In genomic region chr15:43795197-43795596, GRCh38 we compare ENCODE assay signal across 13 cellular contexts. TPM values are rescaled to one million over a fixed set of nuclear protein-coding genes. Genes with fewer than 3 reads are reported as not detected.
DNase-seq lines count a peak whose midpoint lies in the region; ATAC-seq, FAIRE-seq and TF ChIP-seq lines count a peak whose summit lies in the region.
"Had no signal": no experiment of that assay in that cellular context is flagged by ENCODE, and none has a peak within 500 bp of the region (broad histone marks: within the 10 kb centered on the region; RNA-seq: fewer than 3 reads in every experiment).

No MANE protein-coding gene starts in this region.

- in situ Hi-C loops in gastrocnemius medialis (cut with MboI; ENCODE audit: low sequenced_read_pairs in 4 of 4) (loop anchor here in 1 of 4 donors (25.0 kb wide), 2 partner anchors 917 to 1842 kb away; partner anchors contain the start of genes B2M, PATL2 and SQOR), brain microvascular endothelial cell (cut with HindIII; ENCODE audit: low pct_ligation_motif_present, low sequenced_read_pairs) (no loop called here)

- H3K27ac Mint-ChIP-seq in endodermal cell (no peak overlapping the region), Calu3 (ENCODE audit: unreplicated experiment) (no peak overlapping the region)

- H3K27me3 Mint-ChIP-seq in endodermal cell (ENCODE audit: insufficient read depth) (no peaks in the 10 kb centered on the region), Calu3 (ENCODE audit: unreplicated experiment) (no peaks in the 10 kb centered on the region)

- intact Hi-C loops in gastrocnemius medialis (cut with DNase I; ENCODE audit: low total_unique reads) (loop anchor here (10.0 kb wide), 1 partner anchor 740 kb away; the partner anchor contains the start of gene EIF3J), Calu3 (cut with micrococcal nuclease; ENCODE audit: unreplicated experiment) (no loop called here)

- DNase-seq in GM12891 (ENCODE audit: insufficient read length, low spot score) (no peak), RWPE1 (ENCODE audit: low spot score) (no peak), endodermal cell (no peak), gastrocnemius medialis (no peak), brain microvascular endothelial cell (no peak), Calu3 (no peak)
- DNase-seq: caudate nucleus, Kasumi-1, PC-9, T1000 had no signal

- peak overlapping the region; percentile 33 for H3K27ac ChIP-seq in RWPE1
- no peak overlapping the region for H3K27ac ChIP-seq in endodermal cell (ENCODE audit: low read depth, low read length)
- peak overlapping the region; percentile 96 to 100 (median 99) for H3K27ac ChIP-seq in gastrocnemius medialis
- H3K27ac ChIP-seq in brain microvascular endothelial cell, result no peak overlapping the region
- H3K27ac ChIP-seq: PC-9 had no signal

- ATAC-seq in gastrocnemius medialis, result no peak
- no peak for ATAC-seq in GM18870 (IDR thresholded peaks at IDR 0.05; ENCODE audit: unreplicated experiment)

- H3K4me3 Mint-ChIP-seq in endodermal cell, result peak overlapping the region; percentile 27
- H3K4me3 Mint-ChIP-seq in Calu3 (ENCODE audit: low read depth, unreplicated experiment), result no peak overlapping the region

- H3K4me3 ChIP-seq in endodermal cell (ENCODE audit: low read length) (peak overlapping the region; percentile 48), gastrocnemius medialis (peak overlapping the region in 1 of 4 donors; percentile 22), brain microvascular endothelial cell (ENCODE audit: low read depth, low read length) (no peak overlapping the region)
- H3K4me3 ChIP-seq: PC-9 had no signal

- H3K4me1 Mint-ChIP-seq in endodermal cell (peaks cover 55% of the 10 kb centered on the region), Calu3 (ENCODE audit: low read depth, unreplicated experiment) (peaks cover 46% of the 10 kb centered on the region)

- POLR2A ChIA-PET in RWPE1 (lab: Yijun Ruan, JAX; ENCODE audit: low non-redundant PET), result no interaction called here

- no TSS peak for BruUV-seq in Calu3 (replicated peaks; lab: Mats Ljungman, UMichigan)

- CTCF ChIA-PET in RWPE1 (lab: Yijun Ruan, JAX) (interaction anchor here (0.6 kb wide), 1 partner anchor 313 kb away, joined by 3 read pairs; no protein-coding TSS in a partner anchor), Calu3 (lab: Charles Lee) (interaction anchor here (0.9 kb wide), 1 partner anchor 12 kb away, joined by 5 read pairs; no protein-coding TSS in a partner anchor)

- H3K36me3 Mint-ChIP-seq in endodermal cell (ENCODE audit: low read depth) (peaks cover 48% of the 10 kb centered on the region), Calu3 (ENCODE audit: insufficient read depth, unreplicated experiment) (peaks cover 48% of the 10 kb centered on the region)

- H3K9me3 Mint-ChIP-seq in endodermal cell, result no peaks in the 10 kb centered on the region
- H3K9me3 Mint-ChIP-seq in Calu3 (ENCODE audit: low read depth, unreplicated experiment), result no peaks in the 10 kb centered on the region

- H3K27me3 ChIP-seq in endodermal cell (ENCODE audit: control insufficient read depth, insufficient read depth, low read length, poor library complexity, severe bottlenecking), result no peaks in the 10 kb centered on the region
- no peaks in the 10 kb centered on the region for H3K27me3 ChIP-seq in gastrocnemius medialis
- no peaks in the 10 kb centered on the region for H3K27me3 ChIP-seq in brain microvascular endothelial cell (replicated peaks)

- TF ChIP-seq CTCF in RWPE1 (conservative IDR thresholded peaks at IDR 0.05; ENCODE audit: low read depth), result no peak
- no peak for TF ChIP-seq CTCF in endodermal cell (conservative IDR thresholded peaks at IDR 0.05)
- no peak for TF ChIP-seq CTCF in gastrocnemius medialis (IDR thresholded peaks at IDR 0.05 in 4 of 5, conservative IDR thresholded peaks at IDR 0.05 in 1 of 5)
- TF ChIP-seq CTCF in brain microvascular endothelial cell (IDR thresholded peaks at IDR 0.05; ENCODE audit: low read depth, low read length, missing control alignments), result no peak
- TF ChIP-seq CTCF in Calu3 (IDR thresholded peaks at IDR 0.05; ENCODE audit: unreplicated experiment), result no peak

- H3K36me3 ChIP-seq in endodermal cell (ENCODE audit: control insufficient read depth, insufficient read depth, low read length) (peaks cover 55% of the 10 kb centered on the region), gastrocnemius medialis (peaks cover 0 to 48% of the 10 kb centered on the region in 2 donors), brain microvascular endothelial cell (replicated peaks) (peaks cover 59% of the 10 kb centered on the region)

- no peak overlapping the region for H3K9ac ChIP-seq in endodermal cell (ENCODE audit: extremely low read depth, low read length, poor library complexity, severe bottlenecking)

- 80 to 100% methylated on average over 2 of the region's 2 CpGs for WGBS in endodermal cell (ENCODE audit: insufficient coverage in 1 of 2, insufficient read length in 1 of 2), 2 experiments

- no peaks in the 10 kb centered on the region for H3K9me3 ChIP-seq in endodermal cell (ENCODE audit: control insufficient read depth, low read length)
- no peaks in the 10 kb centered on the region for H3K9me3 ChIP-seq in gastrocnemius medialis

- TF ChIP-seq POLR2A in GM12891 (IDR thresholded peaks at IDR 0.05; ENCODE audit: low read depth, low read length), result no peak
- no peak for TF ChIP-seq POLR2A in gastrocnemius medialis (IDR thresholded peaks at IDR 0.05)

- no peak for FAIRE-seq in GM12891 (lab: Jason Lieb, UNC)
- FAIRE-seq: D721Med had no signal

- H3K4me1 ChIP-seq in endodermal cell (ENCODE audit: control insufficient read depth, insufficient read depth, low read length) (peaks cover 26% of the 10 kb centered on the region), gastrocnemius medialis (peaks cover 56 to 57% of the 10 kb centered on the region in 2 donors)

TF ChIP-seq in GM12891, 5 proteins besides CTCF, POLR2A, EP300 and RAD21:
- TF ChIP-seq TAF1 (IDR thresholded peaks at IDR 0.05; ENCODE audit: low read depth, low read length) (no peak), POLR2AphosphoS5 (IDR thresholded peaks at IDR 0.05; ENCODE audit: low read depth, low read length) (peak; percentile 53; the same call in 1 of the 2 replicates)

RNA-seq across cellular contexts. Expression of gene SERF2, which starts 3.1 kb away (rescaled TPM):
- polyA plus RNA-seq in GM12891 (2012; ENCODE audit: low read depth, missing spikeins), result 1,476 TPM
- total RNA-seq in endodermal cell (100 to 1,000 TPM; 613 to 648 TPM), gastrocnemius medialis (100 to 1,000 TPM; 491 to 646 (median 617) TPM), Calu3 (2022) (331 and 358 TPM in 2 replicates)
- 582 TPM for polyA plus RNA-seq in endodermal cell (2013, experiment 1 of 2)
- polyA plus RNA-seq in endodermal cell (2013, experiment 2 of 2), result 519 TPM

RNA-seq across cellular contexts. Expression of gene SERINC4, which starts 4.8 kb away (rescaled TPM):
- not detected for polyA plus RNA-seq in GM12891 (2012; ENCODE audit: low read depth, missing spikeins)
- under 1 TPM in 1 of 2 donors, not detected in 1; 0.18 TPM for total RNA-seq in endodermal cell
- polyA plus RNA-seq in endodermal cell (2013, experiment 1 of 2), result 0.36 TPM
- polyA plus RNA-seq in endodermal cell (2013, experiment 2 of 2), result not detected
- total RNA-seq in gastrocnemius medialis, result under 1 TPM in 3 of 4 donors, not detected in 1; 0.18 to 0.82 (median 0.29) TPM
- total RNA-seq in Calu3 (2022), result 0.33 TPM in 1 of 2 replicates, not detected in the other
- total RNA-seq: myocyte had no signal

RNA-seq across cellular contexts. Expression of gene HYPK, which starts 5.2 kb away (rescaled TPM):
- 10.4 TPM for polyA plus RNA-seq in GM12891 (2012; ENCODE audit: low read depth, missing spikeins)
- total RNA-seq in endodermal cell (10 to 100 TPM; 11.3 to 18.5 TPM), gastrocnemius medialis (10 to 100 TPM; 19.5 to 33.9 (median 24.7) TPM), Calu3 (2022) (15.8 and 17.4 TPM in 2 replicates)
- 12.2 TPM for polyA plus RNA-seq in endodermal cell (2013, experiment 1 of 2)
- polyA plus RNA-seq in endodermal cell (2013, experiment 2 of 2), result 9.7 TPM

RNA-seq across cellular contexts. Expression of gene ELL3, which starts 18.4 kb away (rescaled TPM):
- polyA plus RNA-seq in GM12891 (2012; ENCODE audit: low read depth, missing spikeins), result 17.9 TPM
- 1 to 10 TPM; 1.3 to 2.4 TPM for total RNA-seq in endodermal cell
- 3.2 TPM for polyA plus RNA-seq in endodermal cell (2013, experiment 1 of 2)
- 0.99 TPM for polyA plus RNA-seq in endodermal cell (2013, experiment 2 of 2)
- 1 to 10 TPM; 2.1 to 6.3 (median 2.6) TPM for total RNA-seq in gastrocnemius medialis
- 1.3 and 2.0 TPM in 2 replicates for total RNA-seq in Calu3 (2022)

RNA-seq across cellular contexts. Expression of gene MFAP1, which starts 29.3 kb away (rescaled TPM):
- polyA plus RNA-seq in GM12891 (2012; ENCODE audit: low read depth, missing spikeins), result 42.0 TPM
- total RNA-seq in endodermal cell (10 to 100 TPM; 35.3 to 48.5 TPM), gastrocnemius medialis (10 to 100 TPM; 10.8 to 26.3 (median 14.7) TPM), Calu3 (2022) (15.8 and 16.4 TPM in 2 replicates)
- 38.7 TPM for polyA plus RNA-seq in endodermal cell (2013, experiment 1 of 2)
- 36.3 TPM for polyA plus RNA-seq in endodermal cell (2013, experiment 2 of 2)

Comparison
In these comparisons a context has a peak if more than half of its experiments do, and no peak if none do; other contexts are left out.
1. H3K27ac ChIP-seq: peak in RWPE1 (single experiment) and gastrocnemius medialis (4 of 4); none in endodermal cell (single experiment) and brain microvascular endothelial cell (single experiment).